Comparison of ENCODE assay signal across 8 cellular contexts in genomic region chr16:69338557-69339288, GRCh38. TPM values are rescaled to one million over a fixed set of nuclear protein-coding genes. Genes with fewer than 3 reads are reported as not detected.
DNase-seq lines count a peak whose midpoint lies in the region; ATAC-seq and TF ChIP-seq lines count a peak whose summit lies in the region.

No MANE protein-coding gene starts in this region.

- TF ChIP-seq CTCF in SU-DHL-6 (IDR thresholded peaks at IDR 0.05; ENCODE audit: insufficient read depth, low read length, poor library complexity, severe bottlenecking) (no peak), gastroesophageal sphincter (IDR thresholded peaks at IDR 0.05) (no peak)

- H3K27ac ChIP-seq in SU-DHL-6 (ENCODE audit: low read depth, low read length) (peak overlapping the region; percentile 71), gastroesophageal sphincter (peak overlapping the region; percentile 80 to 95 (median 92)), rectal smooth muscle tissue (ENCODE audit: low read depth, low read length) (peak overlapping the region; percentile 81)

- H3K27me3 ChIP-seq in SU-DHL-6 (ENCODE audit: low read length) (no peaks in the 10 kb centered on the region), gastroesophageal sphincter (no peaks in the 10 kb centered on the region), rectal smooth muscle tissue (ENCODE audit: control insufficient read depth, insufficient read depth, low read length) (no peaks in the 10 kb centered on the region)

- peak overlapping the region; percentile 88 for H3K4me2 ChIP-seq in SU-DHL-6 (ENCODE audit: low read depth, low read length, poor library complexity, severe bottlenecking)

- 22 to 30% methylated on average over 20 to 25 of the region's 46 CpGs for WGBS in gastroesophageal sphincter (ENCODE audit: low coverage in 1 of 2), 2 donors

- H2AFZ ChIP-seq in SU-DHL-6 (ENCODE audit: low read depth, low read length, severe bottlenecking) = peak overlapping the region; percentile 73

- H3K36me3 ChIP-seq in SU-DHL-6 (ENCODE audit: low read length) (peaks cover 14% of the 10 kb centered on the region), gastroesophageal sphincter (peaks cover 0 to 46% of the 10 kb centered on the region in 2 donors), rectal smooth muscle tissue (ENCODE audit: control insufficient read depth, insufficient read depth, low read length) (peaks cover 20% of the 10 kb centered on the region)

- peaks cover 24% of the 10 kb centered on the region for H3F3A ChIP-seq in SU-DHL-6 (ENCODE audit: insufficient read depth)

- peaks cover 3 to 44% (median 17%) of the 10 kb centered on the region in 3 donors for H3K4me1 ChIP-seq in gastroesophageal sphincter
- H3K4me1 ChIP-seq in rectal smooth muscle tissue (ENCODE audit: control insufficient read depth, insufficient read depth, low read length) = peaks cover 8% of the 10 kb centered on the region

- peaks cover 37% of the 10 kb centered on the region for H3K79me2 ChIP-seq in SU-DHL-6 (ENCODE audit: insufficient read depth, low read length)

- H3K9me2 ChIP-seq in SU-DHL-6 (replicated peaks; ENCODE audit: insufficient read depth, low read length) = no peaks in the 10 kb centered on the region

- H3K4me3 ChIP-seq in GM08714 (ENCODE audit: low read length) (peak overlapping the region; percentile 95), SU-DHL-6 (ENCODE audit: insufficient read depth, low read length, poor library complexity, severe bottlenecking) (peak overlapping the region; percentile 82), gastroesophageal sphincter (peak overlapping the region; percentile 89 to 92), rectal smooth muscle tissue (ENCODE audit: low read length) (peak overlapping the region; percentile 90)

- TF ChIP-seq EP300 in gastroesophageal sphincter (IDR thresholded peaks at IDR 0.05) = no peak

- no peaks in the 10 kb centered on the region for H3K9me3 ChIP-seq in SU-DHL-6 (ENCODE audit: insufficient read depth, low read length)
- no peaks in the 10 kb centered on the region for H3K9me3 ChIP-seq in gastroesophageal sphincter

- H3K9ac ChIP-seq in SU-DHL-6 (ENCODE audit: low read length) = peak overlapping the region; percentile 97
- H3K9ac ChIP-seq in rectal smooth muscle tissue (ENCODE audit: low read length) = peak overlapping the region; percentile 63

- DNase-seq in A172 (ENCODE audit: low spot score) = no peak

- ATAC-seq in gastroesophageal sphincter = no peak
- ATAC-seq in HG03442 (IDR thresholded peaks at IDR 0.05; ENCODE audit: unreplicated experiment) = no peak
- ATAC-seq in HG03520 (IDR thresholded peaks at IDR 0.05; ENCODE audit: unreplicated experiment) = no peak
- no peak for ATAC-seq in HG02970 (IDR thresholded peaks at IDR 0.05; ENCODE audit: low FRiP score, unreplicated experiment)

- no peaks in the 10 kb centered on the region for H4K20me1 ChIP-seq in SU-DHL-6 (ENCODE audit: low read depth, low read length)

- no peak for TF ChIP-seq POLR2A in gastroesophageal sphincter (IDR thresholded peaks at IDR 0.05)

RNA-seq across cellular contexts. Expression of gene COG8, which starts 0.6 kb away (rescaled TPM):
- 10 to 100 TPM; 33.3 to 48.6 (median 43.5) TPM for total RNA-seq in gastroesophageal sphincter
- total RNA-seq in A172 (2014; rRNA removed; shearing (Covaris generic)) = 71.3 and 74.8 TPM in 2 replicates

RNA-seq across cellular contexts. Expression of gene NIP7, which starts 0.8 kb away (rescaled TPM):
- total RNA-seq in gastroesophageal sphincter = 10 to 100 TPM in 3 of 4 donors, 1 to 10 TPM in 1; 7.5 to 18.9 (median 15.0) TPM
- 42.0 and 48.2 TPM in 2 replicates for total RNA-seq in A172 (2014; rRNA removed; shearing (Covaris generic))

RNA-seq across cellular contexts. Expression of gene PDF, which starts 8.3 kb away (rescaled TPM):
- total RNA-seq in gastroesophageal sphincter = 10 to 100 TPM in 3 of 4 donors, under 1 TPM in 1; 0.49 to 16.0 (median 13.7) TPM
- 44.3 and 68.4 TPM in 2 replicates for total RNA-seq in A172 (2014; rRNA removed; shearing (Covaris generic))

RNA-seq across cellular contexts. Expression of gene TMED6, which starts 12.9 kb away (rescaled TPM):
- total RNA-seq in gastroesophageal sphincter = 1 to 10 TPM in 1 of 4 donors, not detected in 3; 2.2 TPM
- total RNA-seq in A172 (2014; rRNA removed; shearing (Covaris generic)) = not detected in 2 replicates

RNA-seq across cellular contexts. Expression of gene VPS4A, which starts 27.6 kb away (rescaled TPM):
- total RNA-seq in gastroesophageal sphincter = 10 to 100 TPM; 34.2 to 41.1 (median 36.6) TPM
- 58.0 and 59.3 TPM in 2 replicates for total RNA-seq in A172 (2014; rRNA removed; shearing (Covaris generic))
